25 cellular contexts compared by ENCODE assay signal in the genomic region with DNA sequence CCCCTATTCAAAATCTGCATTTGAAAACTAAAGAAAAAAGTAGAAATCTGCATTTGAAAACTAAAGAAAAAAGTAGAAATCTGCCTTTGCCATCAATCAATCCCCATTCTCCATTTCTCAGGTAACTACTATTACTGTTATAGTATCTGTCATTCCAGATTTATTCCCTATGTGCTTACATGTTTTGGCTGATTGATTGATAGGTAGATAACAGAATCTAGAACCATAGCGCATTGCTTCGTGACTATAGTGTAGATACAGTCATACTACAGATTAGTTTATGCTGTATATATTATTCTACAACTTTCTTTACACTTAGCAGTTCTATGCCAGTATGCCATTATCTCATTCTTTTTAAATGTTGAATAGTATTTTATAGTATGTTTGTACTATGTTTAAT.
DNase-seq lines count a peak whose midpoint lies in the region; ATAC-seq, FAIRE-seq and TF ChIP-seq lines count a peak whose summit lies in the region.
"Had no signal": no experiment of that assay in that cellular context is flagged by ENCODE, and none has a peak within 500 bp of the region (broad histone marks: within the 10 kb centered on the region; RNA-seq: fewer than 3 reads in every experiment).

No MANE protein-coding gene starts in this region.

- H2BK5ac ChIP-seq in IMR-90 (ENCODE audit: low read depth, low read length, poor library complexity, severe bottlenecking) = no peak overlapping the region

- H2AFZ ChIP-seq in IMR-90 (replicated peaks; ENCODE audit: low read length, poor library complexity) (no peak overlapping the region), astrocyte (ENCODE audit: low read depth, low read length) (no peak overlapping the region), neural cell (ENCODE audit: low read depth, low read length) (no peak overlapping the region)

- TF ChIP-seq RAD21 in IMR-90 (IDR thresholded peaks at IDR 0.05; ENCODE audit: low read length) (no peak), neural cell (conservative IDR thresholded peaks at IDR 0.05) (no peak)

- POLR2A ChIA-PET in IMR-90 (lab: Charles Lee; ENCODE audit: unreplicated experiment) = no interaction called here

- no peaks in the 10 kb centered on the region for H3K79me1 ChIP-seq in IMR-90 (ENCODE audit: low read depth in 1 of 2, low read length in 2 of 2)

- H4K91ac ChIP-seq in IMR-90 (ENCODE audit: insufficient read depth, low read depth, low read length) = no peak overlapping the region

- no peak for ATAC-seq in IMR-90 (ENCODE audit: low read depth)
- ATAC-seq: GM12878 had no signal

- no peak overlapping the region for H3K4me2 ChIP-seq in IMR-90 (ENCODE audit: low read depth, low read length)
- no peak overlapping the region for H3K4me2 ChIP-seq in astrocyte (ENCODE audit: low read length)
- no peak overlapping the region for H3K4me2 ChIP-seq in neural cell (ENCODE audit: low read length)
- H3K4me2 ChIP-seq: BLaER1 treated with 17β-estradiol and CSF1 and Interleukin-3, amounts not matched to agents 10 nM and 100 nM had no signal

- H3K4me3 Mint-ChIP-seq in astrocyte (ENCODE audit: unreplicated experiment) = no peak overlapping the region
- H3K4me3 Mint-ChIP-seq: CD14-positive monocyte; CD4-positive, alpha-beta T cell; CD8-positive, alpha-beta memory T cell; HFFc6 had no signal

- peaks cover 3% of the 10 kb centered on the region for H3K9me1 ChIP-seq in IMR-90 (ENCODE audit: insufficient read depth, low read length)

- no peak overlapping the region for H3K23ac ChIP-seq in IMR-90 (ENCODE audit: low read depth, low read length)

- H3K27ac ChIP-seq in IMR-90 (ENCODE audit: insufficient read depth, low read length) (no peak overlapping the region), astrocyte (ENCODE audit: low read depth, low read length) (no peak overlapping the region), neural cell (ENCODE audit: low read length) (no peak overlapping the region)
- H3K27ac ChIP-seq: BLaER1 treated with 17β-estradiol and CSF1 and Interleukin-3, amounts not matched to agents 10 nM and 100 nM had no signal

- no peaks in the 10 kb centered on the region for H3F3A ChIP-seq in neural cell (ENCODE audit: insufficient read depth, low read length, poor library complexity, severe bottlenecking)

- no peak for TF ChIP-seq POLR2A in H54 (IDR thresholded peaks at IDR 0.05; ENCODE audit: low read depth, low read length)
- no peak for TF ChIP-seq POLR2A in IMR-90 (IDR thresholded peaks at IDR 0.05; ENCODE audit: low read depth, low read length)

- intact Hi-C loops in IMR-90 (cut with micrococcal nuclease) = loop anchor here (5.0 kb wide), 1 partner anchor 41 kb away; no protein-coding TSS in a partner anchor

- no peak overlapping the region for H3K56ac ChIP-seq in IMR-90 (ENCODE audit: extremely low read depth, insufficient read depth, low read length)

- no peak overlapping the region for H2AK5ac ChIP-seq in IMR-90 (ENCODE audit: low read depth, low read length)

- no peak overlapping the region for H3K18ac ChIP-seq in IMR-90 (ENCODE audit: low read depth, low read length)

- H3K9me2 ChIP-seq in neural cell (ENCODE audit: insufficient read depth, low read length) = no peaks in the 10 kb centered on the region

- H4K8ac ChIP-seq in IMR-90 (ENCODE audit: low read depth in 2 of 2, low read length in 2 of 2) = no peak overlapping the region

- in situ Hi-C loops in IMR-90 (cut with MboI; ENCODE audit: low sequenced_read_pairs) = no loop called here

- H3K9me3 Mint-ChIP-seq in astrocyte (ENCODE audit: unreplicated experiment) = no peaks in the 10 kb centered on the region
- H3K9me3 Mint-ChIP-seq: CD4-positive, alpha-beta T cell; HFFc6 had no signal

- H3K27me3 Mint-ChIP-seq in astrocyte (ENCODE audit: low read depth, unreplicated experiment) = no peaks in the 10 kb centered on the region

- H3K9me3 ChIP-seq in IMR-90 (ENCODE audit: control insufficient read depth, insufficient read depth, low read length) = no peaks in the 10 kb centered on the region
- H3K9me3 ChIP-seq in astrocyte (ENCODE audit: insufficient read depth, low read depth, low read length) = no peaks in the 10 kb centered on the region
- no peaks in the 10 kb centered on the region for H3K9me3 ChIP-seq in neural cell (ENCODE audit: low read length)
- H3K9me3 ChIP-seq: BE2C; BLaER1 treated with 17β-estradiol and CSF1 and Interleukin-3, amounts not matched to agents 10 nM and 100 nM had no signal

- H3K4me3 ChIP-seq in IMR-90 (ENCODE audit: insufficient read depth, low read depth, low read length) = no peak overlapping the region
- no peak overlapping the region for H3K4me3 ChIP-seq in astrocyte (ENCODE audit: insufficient read depth, low read depth, low read length)
- no peak overlapping the region for H3K4me3 ChIP-seq in neural cell (ENCODE audit: low read length)
- H3K4me3 ChIP-seq: BLaER1 treated with 17β-estradiol and CSF1 and Interleukin-3, amounts not matched to agents 10 nM and 100 nM; GM12878 had no signal

- FAIRE-seq in H54 (lab: Jason Lieb, UNC) = peak; percentile 27
- FAIRE-seq in astrocyte (lab: Jason Lieb, UNC) = peak; percentile 82
- FAIRE-seq: D721Med, GM12878 had no signal

- dilution Hi-C loops in IMR-90 (cut with HindIII; ENCODE audit: low sequenced_read_pairs, unreplicated experiment) = no loop called here

- no peaks in the 10 kb centered on the region for H3K36me3 ChIP-seq in IMR-90 (ENCODE audit: control insufficient read depth, insufficient read depth, low read length)
- no peaks in the 10 kb centered on the region for H3K36me3 ChIP-seq in astrocyte (ENCODE audit: insufficient read depth, low read length)
- no peaks in the 10 kb centered on the region for H3K36me3 ChIP-seq in neural cell (ENCODE audit: insufficient read depth, low read length)
- H3K36me3 ChIP-seq: BE2C; BLaER1 treated with 17β-estradiol and CSF1 and Interleukin-3, amounts not matched to agents 10 nM and 100 nM had no signal

- H2AK9ac ChIP-seq in IMR-90 (replicated peaks; ENCODE audit: low read depth, low read length, poor library complexity) = no peak overlapping the region

- H3K4ac ChIP-seq in IMR-90 (ENCODE audit: low read depth, low read length) = no peak overlapping the region; the same call in 1 of the 2 replicates

- H4K20me1 ChIP-seq in IMR-90 (ENCODE audit: insufficient read depth, low read length) = no peaks in the 10 kb centered on the region
- no peaks in the 10 kb centered on the region for H4K20me1 ChIP-seq in astrocyte (ENCODE audit: insufficient read depth, low read length)
- H4K20me1 ChIP-seq in neural cell (ENCODE audit: insufficient read depth) = no peaks in the 10 kb centered on the region
- H4K20me1 ChIP-seq: BLaER1 treated with 17β-estradiol and CSF1 and Interleukin-3, amounts not matched to agents 10 nM and 100 nM had no signal

- no peak overlapping the region for H3K9ac ChIP-seq in IMR-90 (ENCODE audit: low read depth, low read length)
- H3K9ac ChIP-seq in astrocyte (ENCODE audit: low read length) = no peak overlapping the region
- H3K9ac ChIP-seq in neural cell (ENCODE audit: low read length) = no peak overlapping the region
- H3K9ac ChIP-seq: BLaER1 treated with 17β-estradiol and CSF1 and Interleukin-3, amounts not matched to agents 10 nM and 100 nM had no signal

- no peak for DNase-seq in H54 (ENCODE audit: insufficient read length, low spot score)
- DNase-seq in IMR-90 = no peak
- no peak for DNase-seq in astrocyte (ENCODE audit: low read depth)
- DNase-seq in iPS-NIHi7 (ENCODE audit: extremely low spot score) = no peak
- no peak for DNase-seq in iPS-NIHi11 (ENCODE audit: low spot score)
- DNase-seq in HPDE6-E6E7 (ENCODE audit: extremely low spot score) = no peak
- no peak for DNase-seq in dedifferentiated amniotic fluid mesenchymal stem cell (ENCODE audit: extremely low spot score)
- DNase-seq: ACHN; AML-193; BE2C; CD4-positive, alpha-beta T cell; CD8-positive, alpha-beta memory T cell; DMS 273 treated with DMSO at 0.1 percent for 48 hours; DMS79; EL; GDM1; GOT3; H7; HCEC 1CT; HFFc6 had no signal

- TF ChIP-seq CTCF in IMR-90 (conservative IDR thresholded peaks at IDR 0.05; ENCODE audit: low read depth, low read length) = no peak
- no peak for TF ChIP-seq CTCF in astrocyte (IDR thresholded peaks at IDR 0.05; ENCODE audit: insufficient read depth, low read depth, low read length)
- no peak for TF ChIP-seq CTCF in neural cell (IDR thresholded peaks at IDR 0.05; ENCODE audit: poor library complexity, severe bottlenecking)

- H4K5ac ChIP-seq in IMR-90 (ENCODE audit: low read depth, low read length) = no peak overlapping the region

- H3K27ac Mint-ChIP-seq in astrocyte (ENCODE audit: unreplicated experiment) = no peak overlapping the region
- H3K27ac Mint-ChIP-seq: CD14-positive monocyte; CD4-positive, alpha-beta T cell; CD8-positive, alpha-beta memory T cell had no signal

- H2BK120ac ChIP-seq in IMR-90 (ENCODE audit: low read depth, low read length) = peak overlapping the region; percentile 85

- H3K79me2 ChIP-seq in astrocyte (ENCODE audit: insufficient read depth, low read length) = no peaks in the 10 kb centered on the region
- H3K79me2 ChIP-seq in neural cell (replicated peaks; ENCODE audit: insufficient read depth, low read length) = no peaks in the 10 kb centered on the region

- H3K36me3 Mint-ChIP-seq in astrocyte (ENCODE audit: low read depth, unreplicated experiment) = no peaks in the 10 kb centered on the region
- H3K36me3 Mint-ChIP-seq: CD14-positive monocyte; CD8-positive, alpha-beta memory T cell had no signal

- TF ChIP-seq EP300 in neural cell (conservative IDR thresholded peaks at IDR 0.05; ENCODE audit: poor library complexity, severe bottlenecking) = peak; percentile 75

- peak overlapping the region; percentile 74; the same call in 1 of the 2 replicates for H3K14ac ChIP-seq in IMR-90 (replicated peaks; ENCODE audit: low read depth, low read length)

- H3K4me1 ChIP-seq in IMR-90 (ENCODE audit: control insufficient read depth, insufficient read depth, low read length) (peaks cover 7% of the 10 kb centered on the region; the same call in 1 of the 2 replicates), astrocyte (ENCODE audit: insufficient read depth, low read length) (peaks cover 18% of the 10 kb centered on the region)
- H3K4me1 ChIP-seq: BE2C had no signal

- H2BK20ac ChIP-seq in IMR-90 (ENCODE audit: low read depth, low read length) = peak overlapping the region; percentile 75; the same call in 1 of the 2 replicates

- no TSS peak for BruUV-seq in IMR-90 (replicated peaks; lab: Mats Ljungman, UMichigan)

- CTCF ChIA-PET in IMR-90 (lab: Yijun Ruan, JAX) = no interaction called here

- no peaks in the 10 kb centered on the region for H3K27me3 ChIP-seq in IMR-90 (ENCODE audit: control insufficient read depth, insufficient read depth, low read length)
- H3K27me3 ChIP-seq in astrocyte (ENCODE audit: insufficient read depth, low read length) = no peaks in the 10 kb centered on the region
- no peaks in the 10 kb centered on the region for H3K27me3 ChIP-seq in neural cell (ENCODE audit: insufficient read depth, low read depth, low read length)
- H3K27me3 ChIP-seq: BE2C; BLaER1 treated with 17β-estradiol and CSF1 and Interleukin-3, amounts not matched to agents 10 nM and 100 nM had no signal

- WGBS in IMR-90 (ENCODE audit: extremely low coverage in 2 of 2, insufficient read length in 1 of 2), 2 experiments = no CpG with 5 or more reads among the region's 2 CpGs

- H3K4me1 Mint-ChIP-seq in astrocyte (ENCODE audit: low read depth, unreplicated experiment) = peaks cover 15% of the 10 kb centered on the region
- H3K4me1 Mint-ChIP-seq: CD14-positive monocyte; CD8-positive, alpha-beta memory T cell had no signal

- peak overlapping the region; percentile 48; the same call in 1 of the 3 replicates for H2BK15ac ChIP-seq in IMR-90 (ENCODE audit: low read depth, low read length)
